8 cellular contexts compared by ENCODE assay signal in genomic region chr3:98733778-98734281, GRCh38. TPM values are rescaled to one million over a fixed set of nuclear protein-coding genes. Genes with fewer than 3 reads are reported as not detected.
DNase-seq lines count a peak whose midpoint lies in the region; ATAC-seq and TF ChIP-seq lines count a peak whose summit lies in the region.

No MANE protein-coding gene starts in this region.

- in situ Hi-C loops in GM13976 (cut with MboI; ENCODE audit: low sequenced_read_pairs, unreplicated experiment), result no loop called here

- no peaks in the 10 kb centered on the region for H3K36me3 ChIP-seq in stomach

- TF ChIP-seq CTCF in GM13976 (IDR thresholded peaks at IDR 0.05; ENCODE audit: borderline replicate concordance, control extremely low read depth, extremely low read depth, insufficient read depth, missing control alignments) (no peak), stomach (IDR thresholded peaks at IDR 0.05) (no peak)

- 3 to 8% (median 5%) methylated on average over 16 of the region's 16 CpGs for WGBS in stomach, 5 donors

- no peak for TF ChIP-seq POLR2A in stomach (IDR thresholded peaks at IDR 0.05)

- H3K9me3 ChIP-seq in stomach, result no peaks in the 10 kb centered on the region

- H3K27ac ChIP-seq in angular gyrus (ENCODE audit: low read depth, low read length) (peak overlapping the region; percentile 62), stomach (peak overlapping the region in 4 of 5 donors; percentile 78 to 90 (median 84))

- TF ChIP-seq EP300 in stomach (IDR thresholded peaks at IDR 0.05), result no peak

- H3K4me3 ChIP-seq in stomach, result peak overlapping the region; percentile 60 to 94 (median 77)

- peaks cover 10 to 43% (median 29%) of the 10 kb centered on the region in 4 donors for H3K4me1 ChIP-seq in stomach

- intact Hi-C loops in stomach (cut with DNase I; ENCODE audit: low total_unique reads), result no loop called here

- ATAC-seq in HG03378 (IDR thresholded peaks at IDR 0.05; ENCODE audit: unreplicated experiment), result peak; percentile 40
- no peak for ATAC-seq in GM18861 (IDR thresholded peaks at IDR 0.05; ENCODE audit: unreplicated experiment)

- H3K27me3 ChIP-seq in stomach, result peaks cover 0 to 30% (median 5%) of the 10 kb centered on the region in 3 donors

- DNase-seq in GM13976 (ENCODE audit: low spot score) (peak; percentile 66), iris pigment epithelial cell (ENCODE audit: low read depth) (peak; percentile 42), stomach (no peak), NCI-H146 (lab: John Stamatoyannopoulos, UW) (no peak)
- no peak for DNase-seq in activated naive CD4-positive, alpha-beta T cell treated with Interleukin-2 at 50 U/mL for 16 hours

RNA-seq across cellular contexts. Expression of gene ST3GAL6, which starts 29.3 kb away (rescaled TPM):
- total RNA-seq in stomach, result 100 to 1,000 TPM in 1 of 5 donors, 10 to 100 TPM in 3, not detected in 1; 13.6 to 129 (median 40.3) TPM
- polyA plus RNA-seq in stomach, result 1 to 10 TPM; 5.8 to 7.7 (median 6.1) TPM

Comparison
In these comparisons a context has a peak if more than half of its experiments do, and no peak if none do; other contexts are left out.
1. DNase-seq: peak in GM13976 (single experiment) and iris pigment epithelial cell (single experiment); none in stomach (single experiment), NCI-H146 (single experiment) and activated naive CD4-positive, alpha-beta T cell treated with Interleukin-2 at 50 U/mL for 16 hours (single experiment).